Comparison of ENCODE assay signal across 10 cellular contexts in genomic region chr18:26546170-26546874, GRCh38. TPM values are rescaled to one million over a fixed set of nuclear protein-coding genes. Genes with fewer than 3 reads are reported as not detected.
DNase-seq lines count a peak whose midpoint lies in the region; ATAC-seq, FAIRE-seq and TF ChIP-seq lines count a peak whose summit lies in the region.
"Had no signal": no experiment of that assay in that cellular context is flagged by ENCODE, and none has a peak within 500 bp of the region (broad histone marks: within the 10 kb centered on the region; RNA-seq: fewer than 3 reads in every experiment).

No MANE protein-coding gene starts in this region.

- no peak overlapping the region for H2BK20ac ChIP-seq in H1 (ENCODE audit: low read length)

- no peaks in the 10 kb centered on the region for H3K79me1 ChIP-seq in H1 (ENCODE audit: low read depth, low read length)

- no peak overlapping the region for H2BK12ac ChIP-seq in H1 (ENCODE audit: low read depth, low read length)

- CTCF ChIA-PET in H1 (lab: Charles Lee; ENCODE audit: partially characterized antibody): interaction anchor here (0.7 to 1.4 kb wide), 10 partner anchors 13 to 471 kb away, joined by 3 to 7 read pairs (median 3); no protein-coding TSS in a partner anchor

- no peak overlapping the region for H4K5ac ChIP-seq in H1 (ENCODE audit: insufficient read length, low read depth, low read length)

- H3K4me2 ChIP-seq in DND-41 (ENCODE audit: insufficient read depth, low read length): peak overlapping the region; percentile 98
- peak overlapping the region; percentile 86 to 88 for H3K4me2 ChIP-seq in H1 (ENCODE audit: insufficient read depth in 1 of 2, low read depth in 2 of 2, low read length in 2 of 2)
- peak overlapping the region; percentile 56 for H3K4me2 ChIP-seq in neural cell (ENCODE audit: low read length)

- H3K14ac ChIP-seq in H1 (ENCODE audit: insufficient read length): no peak overlapping the region

- no peak overlapping the region for H3K4ac ChIP-seq in H1 (replicated peaks; ENCODE audit: insufficient read length, low read depth, low read length)

- FAIRE-seq in H1 (lab: Jason Lieb, UNC): no peak

- no peak overlapping the region for H2AFZ ChIP-seq in DND-41 (ENCODE audit: low read depth, low read length)
- H2AFZ ChIP-seq in H1 (ENCODE audit: low read length): no peak overlapping the region
- no peak overlapping the region for H2AFZ ChIP-seq in neural cell (ENCODE audit: low read depth, low read length)

- H3K79me2 ChIP-seq in DND-41 (ENCODE audit: insufficient read depth, low read length) (peaks cover 95% of the 10 kb centered on the region), H1 (ENCODE audit: control insufficient read depth in 1 of 2, insufficient read depth in 2 of 2, low read length in 2 of 2) (peaks cover 0 to 44% of the 10 kb centered on the region in 2 experiments; a peak in 2 of 4 replicates), neural cell (replicated peaks; ENCODE audit: insufficient read depth, low read length) (peaks cover 48% of the 10 kb centered on the region)

- H3K9me2 ChIP-seq in neural cell (ENCODE audit: insufficient read depth, low read length): no peaks in the 10 kb centered on the region

- WGBS in H1 (ENCODE audit: extremely low coverage in 1 of 2, insufficient coverage in 1 of 2, insufficient read length in 1 of 2, insufficient replicate concordance in 2 of 2, low coverage in 1 of 2, low lambda C conversion rate in 2 of 2, missing lambda C conversion rate in 1 of 2), 2 experiments: 24% methylated on average over 16 of the region's 16 CpGs; no CpG with 5 or more reads in 1 of the 2 experiments

- H3K27ac ChIP-seq in DND-41 (ENCODE audit: low read length) (peak overlapping the region; percentile 71), H1 (ENCODE audit: low read depth, low read length) (no peak overlapping the region), neural cell (ENCODE audit: low read length) (no peak overlapping the region)

- peak; percentile 12 for DNase-seq in DND-41
- no peak for DNase-seq in MG63
- no peak for DNase-seq in H1 (ENCODE audit: low read depth in 1 of 2, low spot score in 2 of 2)
- no peak for DNase-seq in anterior cingulate cortex (lab: John Stamatoyannopoulos, UW)
- no peak for DNase-seq in amygdala (lab: John Stamatoyannopoulos, UW)
- DNase-seq: activated effector memory CD4-positive, alpha-beta T cell treated with Interleukin-2 at 50 U/mL for 16 hours had no signal

- TF ChIP-seq CTCF in DND-41 (IDR thresholded peaks at IDR 0.05; ENCODE audit: borderline replicate concordance, extremely low read depth, low read length, poor library complexity, severe bottlenecking): no peak
- no peak for TF ChIP-seq CTCF in H1 (IDR thresholded peaks at IDR 0.05; ENCODE audit: control extremely low read depth in 1 of 3, insufficient read depth in 1 of 3, low read depth in 1 of 3, low read length in 3 of 3)
- no peak for TF ChIP-seq CTCF in neural cell (IDR thresholded peaks at IDR 0.05; ENCODE audit: poor library complexity, severe bottlenecking)

- POLR2A ChIA-PET in H1 (lab: Charles Lee; ENCODE audit: partially characterized antibody): interaction anchor here (0.6 to 5.1 kb wide), 3 partner anchors 19 to 443 kb away, joined by 3 to 16 read pairs (median 4); no protein-coding TSS in a partner anchor

- H3K4me1 ChIP-seq in DND-41 (ENCODE audit: insufficient read depth, low read length) (peaks cover 69% of the 10 kb centered on the region), H1 (replicated peaks in 1 of 4; ENCODE audit: control insufficient read depth in 3 of 4, insufficient read depth in 4 of 4, low read length in 3 of 4) (peaks cover 3 to 16% (median 6%) of the 10 kb centered on the region in 4 experiments; a peak in 6 of 7 replicates)

- no peak overlapping the region for H2AK5ac ChIP-seq in H1 (ENCODE audit: low read depth, low read length)

- H3K9ac ChIP-seq in DND-41 (ENCODE audit: low read depth, low read length) (peak overlapping the region; percentile 42), H1 (replicated peaks in 1 of 4; ENCODE audit: extremely low read depth in 1 of 4, low read depth in 3 of 4, low read length in 3 of 4) (no peak overlapping the region), neural cell (ENCODE audit: low read length) (no peak overlapping the region)

- H2BK120ac ChIP-seq in H1 (replicated peaks; ENCODE audit: low read depth, low read length): no peak overlapping the region

- H4K91ac ChIP-seq in H1 (replicated peaks; ENCODE audit: insufficient read length, low read length): no peak overlapping the region

- peak overlapping the region in 1 of 2 experiments; percentile 37; a peak in 2 of 4 replicates for H3K4me3 ChIP-seq in DND-41 (ENCODE audit: low read depth in 1 of 2, low read length in 2 of 2)
- peak overlapping the region; percentile 27 for H3K4me3 ChIP-seq in MG63
- H3K4me3 ChIP-seq in H1 (ENCODE audit: extremely low read depth in 1 of 4, insufficient read depth in 2 of 4, low read depth in 3 of 4, low read length in 4 of 4): peak overlapping the region; percentile 41 to 80 (median 54); a peak in 7 of 8 replicates
- peak overlapping the region; percentile 92 for H3K4me3 ChIP-seq in neural cell (ENCODE audit: low read length)
- H3K4me3 ChIP-seq: lung had no signal

- no peak overlapping the region for H3K56ac ChIP-seq in H1 (replicated peaks; ENCODE audit: insufficient read length, low read depth, low read length)

- no peak for TF ChIP-seq POLR2A in H1 (IDR thresholded peaks at IDR 0.05; ENCODE audit: control extremely low read depth in 1 of 2, low read depth in 2 of 2, low read length in 2 of 2)

- no peak for TF ChIP-seq EP300 in H1 (IDR thresholded peaks at IDR 0.05; ENCODE audit: borderline replicate concordance in 1 of 2, low read depth in 2 of 2, low read length in 2 of 2)
- TF ChIP-seq EP300 in neural cell (conservative IDR thresholded peaks at IDR 0.05; ENCODE audit: poor library complexity, severe bottlenecking): no peak

- H2BK5ac ChIP-seq in H1 (ENCODE audit: low read depth, low read length): no peak overlapping the region

- no peak overlapping the region; the same call in 1 of the 2 replicates for H4K8ac ChIP-seq in H1 (ENCODE audit: extremely low read depth, insufficient read depth, low read length)

- ATAC-seq in DND-41 (ENCODE audit: insufficient read depth, low read depth): no peak
- ATAC-seq in HG03439 (IDR thresholded peaks at IDR 0.05; ENCODE audit: unreplicated experiment): no peak
- no peak for ATAC-seq in GM21367 (IDR thresholded peaks at IDR 0.05; ENCODE audit: unreplicated experiment)

- H3K18ac ChIP-seq in H1 (ENCODE audit: extremely low read depth, low read length): no peak overlapping the region

- H3K27me3 ChIP-seq in DND-41 (ENCODE audit: insufficient read depth, low read length, poor library complexity) (no peaks in the 10 kb centered on the region), MG63 (no peaks in the 10 kb centered on the region), H1 (replicated peaks in 1 of 4; ENCODE audit: control insufficient read depth in 3 of 4, extremely low read depth in 1 of 4, insufficient read depth in 3 of 4, low read length in 3 of 4) (peaks cover 17 to 51% (median 41%) of the 10 kb centered on the region in 4 experiments), neural cell (ENCODE audit: insufficient read depth, low read depth, low read length) (peaks cover 22% of the 10 kb centered on the region)

- no peaks in the 10 kb centered on the region for H3F3A ChIP-seq in neural cell (ENCODE audit: insufficient read depth, low read length, poor library complexity, severe bottlenecking)

- peaks cover 24% of the 10 kb centered on the region for H3K23me2 ChIP-seq in H1 (ENCODE audit: low read depth, low read length)

- H3K23ac ChIP-seq in H1 (ENCODE audit: insufficient read length): no peak overlapping the region

- no peak overlapping the region for H2BK15ac ChIP-seq in H1 (ENCODE audit: low read length)

- TF ChIP-seq RAD21 in H1 (IDR thresholded peaks at IDR 0.05 in 1 of 2, conservative IDR thresholded peaks at IDR 0.05 in 1 of 2; ENCODE audit: low read depth in 2 of 2, low read length in 2 of 2) (no peak), neural cell (conservative IDR thresholded peaks at IDR 0.05) (no peak)

- H3K9me3 ChIP-seq in DND-41 (ENCODE audit: insufficient read depth, low read length, severe bottlenecking) (no peaks in the 10 kb centered on the region), MG63 (no peaks in the 10 kb centered on the region), H1 (ENCODE audit: insufficient read depth in 2 of 2, low read depth in 1 of 2, low read length in 1 of 2) (no peaks in the 10 kb centered on the region), neural cell (ENCODE audit: low read length) (no peaks in the 10 kb centered on the region)

- peaks cover 25% of the 10 kb centered on the region for H3K36me3 ChIP-seq in DND-41 (ENCODE audit: insufficient read depth, low read length)
- peaks cover 4% of the 10 kb centered on the region for H3K36me3 ChIP-seq in MG63
- no peaks in the 10 kb centered on the region for H3K36me3 ChIP-seq in H1 (ENCODE audit: control insufficient read depth in 2 of 4, insufficient read depth in 4 of 4, low read length in 3 of 4)
- H3K36me3 ChIP-seq in neural cell (ENCODE audit: insufficient read depth, low read length): no peaks in the 10 kb centered on the region

- H4K20me1 ChIP-seq in DND-41 (ENCODE audit: insufficient read depth, low read length) (peaks cover 13% of the 10 kb centered on the region; the same call in 1 of the 2 replicates), H1 (replicated peaks in 1 of 2; ENCODE audit: control insufficient read depth in 1 of 2, insufficient read depth in 2 of 2, low read length in 2 of 2) (peaks cover 3 to 18% of the 10 kb centered on the region in 2 experiments), neural cell (ENCODE audit: insufficient read depth) (no peaks in the 10 kb centered on the region)

TF ChIP-seq in H1, 55 proteins besides CTCF, POLR2A, EP300 and RAD21 (continues in another document):
- 0 out of 2 replicates have a peak, but pooled peaks have one; percentile 0 for TF ChIP-seq SUZ12 (IDR thresholded peaks at IDR 0.05; ENCODE audit: low read length)

TF ChIP-seq in neural cell, 6 proteins besides CTCF, POLR2A, EP300 and RAD21 (continues in another document):
- no peak for TF ChIP-seq MXI1 (conservative IDR thresholded peaks at IDR 0.05; ENCODE audit: poor library complexity, severe bottlenecking)

RNA-seq across cellular contexts. Expression of gene KCTD1, which starts 2.0 kb away (rescaled TPM):
- total RNA-seq in MG63 (2014; rRNA removed; shearing (Covaris generic); ENCODE audit: low replicate concordance): 10.6 and 14.5 TPM in 2 replicates
- 14.0 and 17.6 TPM in 2 replicates for total RNA-seq in H1 (2021; fragmentation: NEBNext Ultra II Directional; extraction: Animal tissue kit (Norgen Biotek cat#: 25700))
- 7.7 and 9.8 TPM in 2 replicates for polyA plus RNA-seq in H1 (2011; rRNA removed)
- polyA plus RNA-seq in H1 (2011; cell fraction: cytosol; rRNA removed): 8.6 TPM
- polyA plus RNA-seq in H1 (2011; cell fraction: nucleus; rRNA removed): 15.1 TPM
- polyA plus RNA-seq in H1 (2012, experiment 1 of 2): 16.4 to 18.4 TPM (median 16.8 TPM) in 4 replicates
- polyA plus RNA-seq in H1 (2012, experiment 2 of 2): 10.2 TPM
- polyA plus RNA-seq in H1 (2013, experiment 1 of 2): 12.9 TPM
- polyA plus RNA-seq in H1 (2013, experiment 2 of 2): 11.6 TPM
- polyA minus RNA-seq in H1 (2011; rRNA and poly(A)+ RNA removed): 14.5 and 19.8 TPM in 2 replicates
- polyA minus RNA-seq in H1 (2011; cell fraction: cytosol; rRNA and poly(A)+ RNA removed): 14.8 TPM
- 27.8 TPM for polyA minus RNA-seq in H1 (2011; cell fraction: nucleus; rRNA and poly(A)+ RNA removed)
- 32.0 and 44.5 TPM in 2 replicates for polyA plus RNA-seq in neural cell
- 52.6 and 54.3 TPM in 2 replicates for polyA minus RNA-seq in neural cell
